Comparison of ENCODE assay signal across 21 cellular contexts in genomic region chr1:232854786-232855185, GRCh38.
"Had no signal": no experiment of that assay in that cellular context is flagged by ENCODE, and none has a peak within 500 bp of the region (broad histone marks: within the 10 kb centered on the region; RNA-seq: fewer than 3 reads in every experiment).

No MANE protein-coding gene starts in this region.

- H3K4me1 ChIP-seq: left lung, lower lobe of right lung, uterus had no signal

- H3K9me3 ChIP-seq: left lung, lower lobe of right lung, thoracic aorta, uterus had no signal

- H3K4me3 ChIP-seq: left lung, lower lobe of right lung, skin epidermis, thoracic aorta, uterus had no signal

- H3K27me3 ChIP-seq: left lung, uterus had no signal

- DNase-seq: activated B cell treated with CpG ODN at 0.5 μM for 24 hours; activated CD4-positive, alpha-beta T cell treated with anti-CD3 and anti-CD28 coated beads, Interleukin-2, amount 50 U/mL, for 1 hour; activated CD8-positive, alpha-beta T cell treated with anti-CD3 and anti-CD28 coated beads for 36 hours; activated gamma-delta T cell treated with Interleukin-2 at 50 U/mL for 16 hours; activated naive CD4-positive, alpha-beta T cell treated with anti-CD3 and anti-CD28 coated beads, Interleukin-2, amount 50 U/mL, for 16 hours; activated T-cell treated with anti-CD3 and anti-CD28 coated beads, Interleukin-2, amount 50 U/mL, for 4 hours; caudate nucleus; cortex of kidney; effector memory CD8-positive, alpha-beta T cell; erythroblast; foreskin melanocyte; left lung; lower lobe of right lung; mesendoderm; natural killer cell; posterior cingulate gyrus; stimulated activated CD4-positive, alpha-beta T cell treated with anti-CD3 and anti-CD28 coated beads, Interleukin-4, amount 100 ng/mL, for 24 hours; T-helper 2 cell; uterus had no signal

- H3K27ac ChIP-seq: left lung, lower lobe of right lung, skin epidermis, thoracic aorta, uterus had no signal

- H3K36me3 ChIP-seq: left lung, lower lobe of right lung, thoracic aorta, uterus had no signal
